ENCODE assay signal across 25 cellular contexts in the genomic region with DNA sequence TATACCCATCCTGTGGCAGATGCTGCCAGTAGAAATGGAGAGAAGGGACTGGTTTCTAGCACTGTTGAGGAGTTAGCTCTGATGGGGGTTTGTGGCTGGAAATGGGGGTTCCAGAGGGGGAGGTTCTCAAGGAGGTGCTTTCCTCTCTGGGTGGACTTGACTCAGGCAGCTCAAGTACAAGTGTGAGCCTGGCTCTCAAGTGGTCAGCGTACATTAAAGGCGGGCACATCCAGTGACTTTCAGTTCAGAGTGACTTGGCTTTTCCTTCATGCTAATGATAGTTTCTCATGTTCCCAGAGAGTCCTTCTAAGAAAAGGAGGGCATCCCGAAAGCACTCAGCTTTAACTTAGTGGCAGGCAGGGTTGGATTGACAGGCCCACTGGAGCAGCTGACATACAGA. TPM values are rescaled to one million over a fixed set of nuclear protein-coding genes. Genes with fewer than 3 reads are reported as not detected.
"Had no signal": no experiment of that assay in that cellular context is flagged by ENCODE, and none has a peak within 500 bp of the region (broad histone marks: within the 10 kb centered on the region; RNA-seq: fewer than 3 reads in every experiment).

No MANE protein-coding gene starts in this region.

- H3K4me1 ChIP-seq: adrenal gland, ascending aorta, pancreas had no signal

- ATAC-seq: natural killer cell, pancreas, WTC11 had no signal

- H3K4me3 ChIP-seq: adrenal gland, ascending aorta, pancreas, tibial nerve had no signal

- H3K27ac Mint-ChIP-seq: activated naive CD8-positive, alpha-beta T cell; stimulated activated naive CD8-positive, alpha-beta T cell treated with anti-CD3 and anti-CD28 coated beads, Interleukin-15, Interleukin-2, amounts not matched to agents 100 ng/mL and 50 ng/mL, for 24 hours; WTC11 had no signal

- H3K27ac ChIP-seq: adrenal gland, ascending aorta, neutrophil, pancreas, tibial nerve had no signal

- H3K9me3 Mint-ChIP-seq: natural killer cell; stimulated activated naive CD8-positive, alpha-beta T cell treated with anti-CD3 and anti-CD28 coated beads, Interleukin-15, Interleukin-2, amounts not matched to agents 100 ng/mL and 50 ng/mL, for 24 hours; WTC11 had no signal

- H3K4me1 Mint-ChIP-seq: natural killer cell, WTC11 had no signal

- H3K4me3 Mint-ChIP-seq: activated naive CD8-positive, alpha-beta T cell; natural killer cell; stimulated activated naive CD8-positive, alpha-beta T cell treated with anti-CD3 and anti-CD28 coated beads, Interleukin-15, Interleukin-2, amounts not matched to agents 100 ng/mL and 50 ng/mL, for 24 hours; WTC11 had no signal

- DNase-seq: activated CD8-positive, alpha-beta memory T cell treated with anti-CD3 and anti-CD28 coated beads, Interleukin-2, amount 50 U/mL, for 48 hours; activated effector memory CD4-positive, alpha-beta T cell treated with anti-CD3 and anti-CD28 coated beads, Interleukin-2, amount 50 U/mL, for 16 hours; activated T-cell treated with anti-CD3 and anti-CD28 coated beads, Interleukin-2, amount 50 U/mL, for 48 hours; adrenal gland; cerebellar nuclear complex; effector CD8-positive, alpha-beta T cell; foreskin melanocyte; kidney; midbrain; natural killer cell; pancreas; right cardiac atrium; stimulated activated CD4-positive, alpha-beta T cell treated with anti-CD3 and anti-CD28 coated beads, Interleukin-4, amount 100 ng/mL, for 4 hours; T-helper 9 cell had no signal

- H3K27me3 ChIP-seq: adrenal gland, ascending aorta, neutrophil, pancreas, tibial nerve had no signal

- H3K9me3 ChIP-seq: adrenal gland, ascending aorta, neutrophil, pancreas, tibial nerve had no signal

- H3K27me3 Mint-ChIP-seq: activated naive CD8-positive, alpha-beta T cell; stimulated activated naive CD8-positive, alpha-beta T cell treated with anti-CD3 and anti-CD28 coated beads, Interleukin-15, Interleukin-2, amounts not matched to agents 100 ng/mL and 50 ng/mL, for 24 hours had no signal

RNA-seq across cellular contexts. Expression of a gene that starts 58.9 kb away (rescaled TPM):
- total RNA-seq: activated CD8-positive, alpha-beta memory T cell treated with anti-CD3 and anti-CD28 coated beads for 36 hours; adrenal gland; ascending aorta; kidney; natural killer cell; pancreas; pulmonary artery endothelial cell; right cardiac atrium; T-helper 1 cell treated with Interleukin-12 subunit alpha and Interleukin-12 subunit beta and Interleukin-4 antibody, amounts not matched to agents 30 ng/mL and 1 ng/mL, for 36 hours; tibial nerve; urinary bladder; WTC11 had no signal
- polyA plus RNA-seq: adrenal gland, esophagus, pancreas, right cardiac atrium had no signal
